In the genomic region with DNA sequence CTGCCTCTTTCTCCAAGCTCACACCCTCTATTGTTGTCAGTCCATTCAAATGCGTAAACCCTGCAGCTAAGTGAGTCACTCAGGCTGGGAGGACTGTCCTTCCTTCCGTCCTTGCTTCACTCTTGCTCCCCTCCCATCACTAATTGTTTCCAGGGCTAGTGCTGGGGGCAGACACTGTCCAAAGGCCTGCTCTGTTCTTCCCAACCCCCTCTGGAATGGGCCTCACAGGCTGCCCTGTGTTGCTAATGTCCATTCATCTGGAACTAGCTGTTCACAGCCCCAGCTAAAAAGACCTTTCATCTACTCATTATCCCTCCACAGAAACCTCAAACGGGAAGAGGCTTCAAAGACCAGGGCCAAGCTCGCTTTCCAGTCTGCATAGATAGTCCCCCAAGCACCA, we compare ENCODE assay signal across 15 cellular contexts. TPM values are rescaled to one million over a fixed set of nuclear protein-coding genes. Genes with fewer than 3 reads are reported as not detected.
DNase-seq lines count a peak whose midpoint lies in the region; ATAC-seq, FAIRE-seq and TF ChIP-seq lines count a peak whose summit lies in the region.
"Had no signal": no experiment of that assay in that cellular context is flagged by ENCODE, and none has a peak within 500 bp of the region (broad histone marks: within the 10 kb centered on the region; RNA-seq: fewer than 3 reads in every experiment).

No MANE protein-coding gene starts in this region.

- H4K20me1 ChIP-seq in astrocyte (ENCODE audit: insufficient read depth, low read length) = no peaks in the 10 kb centered on the region

- H3K4me3 ChIP-seq in heart left ventricle (no peak overlapping the region), astrocyte (ENCODE audit: insufficient read depth, low read depth, low read length) (no peak overlapping the region), iPS DF 6.9 (ENCODE audit: low read length) (no peak overlapping the region), upper lobe of right lung (no peak overlapping the region)
- H3K4me3 ChIP-seq: mucosa of descending colon, SK-N-MC, spleen had no signal

- ATAC-seq in heart left ventricle = peak in 3 of 4 donors; percentile 53 to 87 (median 64)
- ATAC-seq in upper lobe of right lung = peak; percentile 47
- ATAC-seq in GM18861 (IDR thresholded peaks at IDR 0.05; ENCODE audit: unreplicated experiment) = no peak
- ATAC-seq: mucosa of descending colon had no signal

- intact Hi-C loops in heart left ventricle (cut with DNase I) (no loop called here), cardiac septum (cut with DNase I) (no loop called here), upper lobe of right lung (cut with DNase I) (no loop called here)

- peak overlapping the region; percentile 67 for H2AFZ ChIP-seq in astrocyte (ENCODE audit: low read depth, low read length)

- no peak for TF ChIP-seq POLR2A in heart left ventricle (IDR thresholded peaks at IDR 0.05)

- peak overlapping the region; percentile 6 for H3K4me2 ChIP-seq in astrocyte (ENCODE audit: low read length)

- H3K9ac ChIP-seq in astrocyte (ENCODE audit: low read length) = no peak overlapping the region

- FAIRE-seq in astrocyte (lab: Jason Lieb, UNC) = peak; percentile 47
- FAIRE-seq: endometrium had no signal

- TF ChIP-seq CTCF in heart left ventricle (IDR thresholded peaks at IDR 0.05) (no peak), astrocyte (IDR thresholded peaks at IDR 0.05; ENCODE audit: insufficient read depth, low read depth, low read length) (no peak), upper lobe of right lung (IDR thresholded peaks at IDR 0.05) (no peak)

- H3K9me3 ChIP-seq in heart left ventricle (no peaks in the 10 kb centered on the region), astrocyte (ENCODE audit: insufficient read depth, low read depth, low read length) (no peaks in the 10 kb centered on the region), iPS DF 6.9 (ENCODE audit: control insufficient read depth, insufficient read depth, low read length) (no peaks in the 10 kb centered on the region), upper lobe of right lung (no peaks in the 10 kb centered on the region)
- H3K9me3 ChIP-seq: mucosa of descending colon, spleen had no signal

- H3K79me2 ChIP-seq in astrocyte (ENCODE audit: insufficient read depth, low read length) = no peaks in the 10 kb centered on the region

- no peaks in the 10 kb centered on the region for H3K9me3 Mint-ChIP-seq in astrocyte (ENCODE audit: unreplicated experiment)
- H3K9me3 Mint-ChIP-seq: activated CD4-positive, alpha-beta memory T cell treated with anti-CD3 and anti-CD28 coated beads for 36 hours; activated naive CD8-positive, alpha-beta T cell treated with anti-CD3 and anti-CD28 coated beads, Interleukin-2, amount 10 ng/mL, durations not matched to agents 7 days and 5 days had no signal

- H3K4me3 Mint-ChIP-seq in astrocyte (ENCODE audit: unreplicated experiment) = no peak overlapping the region
- H3K4me3 Mint-ChIP-seq: activated CD4-positive, alpha-beta memory T cell treated with anti-CD3 and anti-CD28 coated beads for 36 hours; activated naive CD8-positive, alpha-beta T cell treated with anti-CD3 and anti-CD28 coated beads, Interleukin-2, amount 10 ng/mL, durations not matched to agents 7 days and 5 days had no signal

- H3K27me3 ChIP-seq in heart left ventricle (no peaks in the 10 kb centered on the region), astrocyte (ENCODE audit: insufficient read depth, low read length) (no peaks in the 10 kb centered on the region), iPS DF 6.9 (ENCODE audit: control insufficient read depth, insufficient read depth, low read length) (no peaks in the 10 kb centered on the region), upper lobe of right lung (no peaks in the 10 kb centered on the region)
- H3K27me3 ChIP-seq: spleen had no signal

- H3K4me1 ChIP-seq in heart left ventricle (no peaks in the 10 kb centered on the region), astrocyte (ENCODE audit: insufficient read depth, low read length) (peaks cover 10% of the 10 kb centered on the region), iPS DF 6.9 (ENCODE audit: control insufficient read depth, insufficient read depth, low read length) (0 out of 2 replicates have a peak, but pooled peaks cover 1% of the 10 kb centered on the region), upper lobe of right lung (no peaks in the 10 kb centered on the region)
- H3K4me1 ChIP-seq: spleen had no signal

- H3K36me3 ChIP-seq in heart left ventricle (no peaks in the 10 kb centered on the region), astrocyte (ENCODE audit: insufficient read depth, low read length) (no peaks in the 10 kb centered on the region), iPS DF 6.9 (ENCODE audit: control insufficient read depth, insufficient read depth, low read length) (no peaks in the 10 kb centered on the region), upper lobe of right lung (no peaks in the 10 kb centered on the region)
- H3K36me3 ChIP-seq: spleen had no signal

- peaks cover 15% of the 10 kb centered on the region for H3K4me1 Mint-ChIP-seq in astrocyte (ENCODE audit: low read depth, unreplicated experiment)
- H3K4me1 Mint-ChIP-seq: activated naive CD8-positive, alpha-beta T cell treated with anti-CD3 and anti-CD28 coated beads, Interleukin-2, amount 10 ng/mL, durations not matched to agents 7 days and 5 days had no signal

- DNase-seq in heart left ventricle = peak in 1 of 5 donors; percentile 41
- DNase-seq in cardiac septum (ENCODE audit: low spot score) = no peak
- peak; percentile 65 for DNase-seq in astrocyte (ENCODE audit: low read depth)
- DNase-seq in iPS DF 6.9 (ENCODE audit: low read depth, low spot score) = peak; percentile 25
- no peak for DNase-seq in upper lobe of right lung
- DNase-seq in T-helper 1 cell = no peak
- DNase-seq in pons (ENCODE audit: low spot score) = no peak
- DNase-seq: activated CD4-positive, alpha-beta memory T cell treated with anti-CD3 and anti-CD28 coated beads for 36 hours; activated naive CD8-positive, alpha-beta T cell treated with anti-CD3 and anti-CD28 coated beads, Interleukin-2, amount 10 ng/mL, durations not matched to agents 7 days and 5 days; mucosa of descending colon; spleen; stimulated activated CD8-positive, alpha-beta memory T cell treated with anti-CD3 and anti-CD28 coated beads, Interleukin-4, amount 100 ng/mL, for 48 hours had no signal

- no peaks in the 10 kb centered on the region for H3K36me3 Mint-ChIP-seq in astrocyte (ENCODE audit: low read depth, unreplicated experiment)
- H3K36me3 Mint-ChIP-seq: activated CD4-positive, alpha-beta memory T cell treated with anti-CD3 and anti-CD28 coated beads for 36 hours; activated naive CD8-positive, alpha-beta T cell treated with anti-CD3 and anti-CD28 coated beads, Interleukin-2, amount 10 ng/mL, durations not matched to agents 7 days and 5 days had no signal

- H3K27ac ChIP-seq in heart left ventricle (no peak overlapping the region), astrocyte (ENCODE audit: low read depth, low read length) (peak overlapping the region; percentile 20), iPS DF 6.9 (ENCODE audit: low read length) (no peak overlapping the region), upper lobe of right lung (no peak overlapping the region)
- H3K27ac ChIP-seq: SK-N-MC, spleen had no signal

- no peak overlapping the region for H3K27ac Mint-ChIP-seq in astrocyte (ENCODE audit: unreplicated experiment)
- H3K27ac Mint-ChIP-seq: activated CD4-positive, alpha-beta memory T cell treated with anti-CD3 and anti-CD28 coated beads for 36 hours; activated naive CD8-positive, alpha-beta T cell treated with anti-CD3 and anti-CD28 coated beads, Interleukin-2, amount 10 ng/mL, durations not matched to agents 7 days and 5 days had no signal

- no peaks in the 10 kb centered on the region for H3K27me3 Mint-ChIP-seq in astrocyte (ENCODE audit: low read depth, unreplicated experiment)
- H3K27me3 Mint-ChIP-seq: activated CD4-positive, alpha-beta memory T cell treated with anti-CD3 and anti-CD28 coated beads for 36 hours had no signal

- 68 to 76% (median 73%) methylated on average over 4 of the region's 4 CpGs for WGBS in heart left ventricle, 4 donors
- no CpG with 5 or more reads among the region's 4 CpGs for WGBS in iPS DF 6.9 (ENCODE audit: insufficient coverage, insufficient read length)

RNA-seq across cellular contexts. Expression of gene NRP2, which starts 31.9 kb away (rescaled TPM):
- total RNA-seq in heart left ventricle (10 to 100 TPM in 4 of 9 donors, 1 to 10 TPM in 5; 3.1 to 57.5 (median 6.9) TPM), cardiac septum (11.7 TPM), astrocyte (68.5 and 76.7 TPM in 2 replicates), upper lobe of right lung (75.3 TPM)
- 1 to 10 TPM; 2.0 to 3.6 TPM for polyA plus RNA-seq in heart left ventricle

Comparison
In these comparisons a context has a peak if more than half of its experiments do, and no peak if none do; other contexts are left out.
1. DNase-seq: peak in astrocyte (single experiment) and iPS DF 6.9 (single experiment); none in cardiac septum (single experiment), upper lobe of right lung (single experiment), T-helper 1 cell (0 of 5) and pons (single experiment).